ENCODE assay signal across 17 cellular contexts in the genomic region with DNA sequence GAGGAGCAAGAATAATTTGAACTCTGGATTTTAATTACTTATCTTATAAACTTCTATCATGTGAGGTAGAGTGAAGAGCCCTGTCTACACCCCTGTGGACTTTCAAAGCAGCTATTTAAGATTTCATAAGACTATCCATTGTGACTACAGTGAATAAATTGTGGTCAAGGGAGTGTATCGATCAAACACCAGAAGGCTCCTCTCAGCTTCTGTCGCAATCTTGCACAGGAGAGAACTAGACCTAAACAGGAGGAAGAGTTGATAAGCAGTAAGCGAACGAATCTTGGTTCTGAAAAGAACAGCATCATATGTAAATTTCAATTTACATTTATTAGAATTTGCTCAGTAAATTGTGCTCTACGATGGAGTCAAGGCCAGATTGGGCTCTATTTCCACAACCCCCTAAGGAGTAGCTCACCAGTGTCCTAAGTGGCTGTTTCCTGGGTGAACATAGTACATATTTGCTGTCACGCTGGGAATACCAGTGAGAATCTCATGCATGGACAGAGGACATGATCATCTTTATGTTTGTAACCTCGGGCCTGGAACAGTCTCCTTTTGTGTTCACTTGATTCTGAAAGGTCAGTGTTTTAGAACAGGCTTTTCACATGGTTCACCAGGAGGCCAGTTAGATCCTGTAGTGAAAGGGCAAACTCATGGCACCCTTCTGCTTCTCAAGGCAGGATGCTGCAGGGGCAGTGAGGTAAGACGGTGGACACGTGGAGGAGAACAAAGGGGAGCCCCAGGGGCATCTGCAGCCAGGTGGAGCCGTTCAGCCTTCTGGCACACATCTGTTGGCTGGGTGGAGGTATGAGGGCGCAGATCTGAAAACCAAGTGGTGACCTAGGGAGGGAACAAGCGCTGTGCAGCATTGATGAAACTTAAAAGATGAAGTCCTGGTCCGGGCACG. TPM values are rescaled to one million over a fixed set of nuclear protein-coding genes. Genes with fewer than 3 reads are reported as not detected.
DNase-seq lines count a peak whose midpoint lies in the region; ATAC-seq, FAIRE-seq and TF ChIP-seq lines count a peak whose summit lies in the region.
"Had no signal": no experiment of that assay in that cellular context is flagged by ENCODE, and none has a peak within 500 bp of the region (broad histone marks: within the 10 kb centered on the region; RNA-seq: fewer than 3 reads in every experiment).

No MANE protein-coding gene starts in this region.

- H3K23me2 ChIP-seq in H1 (ENCODE audit: low read depth, low read length) = no peaks in the 10 kb centered on the region

- no peak for TF ChIP-seq CTCF in left ventricle myocardium inferior (IDR thresholded peaks at IDR 0.05; ENCODE audit: borderline replicate concordance)
- no peak for TF ChIP-seq CTCF in heart left ventricle (IDR thresholded peaks at IDR 0.05)
- TF ChIP-seq CTCF in H1 (IDR thresholded peaks at IDR 0.05; ENCODE audit: control extremely low read depth in 1 of 3, insufficient read depth in 1 of 3, low read depth in 1 of 3, low read length in 3 of 3) = peak in 2 of 3 experiments; percentile 0 to 26; a peak in 1 of 4 replicates
- TF ChIP-seq CTCF in foreskin keratinocyte (conservative IDR thresholded peaks at IDR 0.05) = no peak

- 76 to 85% (median 83%) methylated on average over 14 of the region's 14 CpGs for WGBS in heart left ventricle, 4 donors
- WGBS in H1 (ENCODE audit: extremely low coverage in 1 of 2, insufficient coverage in 1 of 2, insufficient read length in 1 of 2, insufficient replicate concordance in 2 of 2, low coverage in 1 of 2, low lambda C conversion rate in 2 of 2, missing lambda C conversion rate in 1 of 2), 2 experiments = 86% methylated on average over 14 of the region's 14 CpGs; no CpG with 5 or more reads in 1 of the 2 experiments

- no peak overlapping the region for H2BK15ac ChIP-seq in H1 (ENCODE audit: low read length)

- POLR2A ChIA-PET in H1 (lab: Charles Lee; ENCODE audit: partially characterized antibody) = no interaction called here

- H3K36me3 ChIP-seq in left ventricle myocardium inferior (no peaks in the 10 kb centered on the region), heart left ventricle (no peaks in the 10 kb centered on the region), H1 (ENCODE audit: control insufficient read depth in 2 of 4, insufficient read depth in 4 of 4, low read length in 3 of 4) (no peaks in the 10 kb centered on the region)
- H3K36me3 ChIP-seq: cardiac muscle cell, lower lobe of right lung, MG63, neutrophil, sigmoid colon had no signal

- no peak overlapping the region for H4K5ac ChIP-seq in H1 (ENCODE audit: insufficient read length, low read depth, low read length)

- ATAC-seq in heart left ventricle (no peak), HG02623 (IDR thresholded peaks at IDR 0.05; ENCODE audit: unreplicated experiment) (no peak), foreskin keratinocyte (no peak)

- peak overlapping the region; percentile 44 for H3K27ac ChIP-seq in left ventricle myocardium inferior (replicated peaks)
- no peak overlapping the region for H3K27ac ChIP-seq in heart left ventricle
- H3K27ac ChIP-seq in H1 (ENCODE audit: low read depth, low read length) = no peak overlapping the region
- no peak overlapping the region for H3K27ac ChIP-seq in foreskin keratinocyte
- H3K27ac ChIP-seq: cardiac muscle cell, hepatocyte, HL-60, lower lobe of right lung, neutrophil, sigmoid colon had no signal

- H4K20me1 ChIP-seq in H1 (replicated peaks in 1 of 2; ENCODE audit: control insufficient read depth in 1 of 2, insufficient read depth in 2 of 2, low read length in 2 of 2) = no peaks in the 10 kb centered on the region

- CTCF ChIA-PET in H1 (lab: Charles Lee; ENCODE audit: partially characterized antibody) = interaction anchor here (0.9 to 1.4 kb wide), 5 partner anchors 10 to 53 kb away, joined by 3 read pairs; no protein-coding TSS in a partner anchor

- no peak overlapping the region for H4K91ac ChIP-seq in H1 (replicated peaks; ENCODE audit: insufficient read length, low read length)

- H3K4me2 ChIP-seq in H1 (ENCODE audit: insufficient read depth in 1 of 2, low read depth in 2 of 2, low read length in 2 of 2) = no peak overlapping the region
- H3K4me2 ChIP-seq: hepatocyte had no signal

- no peak overlapping the region for H3K9ac ChIP-seq in H1 (replicated peaks in 1 of 4; ENCODE audit: extremely low read depth in 1 of 4, low read depth in 3 of 4, low read length in 3 of 4)

- DNase-seq in left ventricle myocardium inferior (no peak), heart left ventricle (no peak), NCI-H69 (lab: John Stamatoyannopoulos, UW) (peak; percentile 63), H1 (ENCODE audit: low read depth in 1 of 2, low spot score in 2 of 2) (no peak), renal cortical epithelial cell (ENCODE audit: low read depth) (peak; percentile 57), NCI-H187 (lab: John Stamatoyannopoulos, UW) (no peak), foreskin keratinocyte (no peak)
- DNase-seq: DMS79 treated with DMSO at 0.1 percent for 48 hours; MG63; sigmoid colon; stimulated activated naive CD4-positive, alpha-beta T cell treated with Interleukin-2 at 50 U/mL for 16 hours had no signal

- H3K9me3 ChIP-seq in left ventricle myocardium inferior (replicated peaks) = no peaks in the 10 kb centered on the region
- H3K9me3 ChIP-seq in heart left ventricle = no peaks in the 10 kb centered on the region
- H3K9me3 ChIP-seq in H1 (ENCODE audit: insufficient read depth in 2 of 2, low read depth in 1 of 2, low read length in 1 of 2) = no peaks in the 10 kb centered on the region
- H3K9me3 ChIP-seq: lower lobe of right lung, MG63, neutrophil, sigmoid colon had no signal

- H2AK5ac ChIP-seq in H1 (ENCODE audit: low read depth, low read length) = no peak overlapping the region

- H3K14ac ChIP-seq in H1 (ENCODE audit: insufficient read length) = no peak overlapping the region

- H3K4me1 ChIP-seq in left ventricle myocardium inferior (peaks cover 68% of the 10 kb centered on the region), heart left ventricle (peaks cover 0 to 49% (median 14%) of the 10 kb centered on the region in 12 donors), H1 (replicated peaks in 1 of 4; ENCODE audit: control insufficient read depth in 3 of 4, insufficient read depth in 4 of 4, low read length in 3 of 4) (peaks cover 0 to 3% (median 0%) of the 10 kb centered on the region in 4 experiments; a peak in 1 of 7 replicates), foreskin keratinocyte (peaks cover 4% of the 10 kb centered on the region)
- H3K4me1 ChIP-seq: lower lobe of right lung, sigmoid colon had no signal

- no peak overlapping the region for H2BK12ac ChIP-seq in H1 (ENCODE audit: low read depth, low read length)

- H2AFZ ChIP-seq in H1 (ENCODE audit: low read length) = 0 out of 2 replicates have a peak overlapping the region, but pooled peaks have one; percentile 0
- H2AFZ ChIP-seq: hepatocyte had no signal

- H2BK5ac ChIP-seq in H1 (ENCODE audit: low read depth, low read length) = no peak overlapping the region

- no peaks in the 10 kb centered on the region for H3K79me2 ChIP-seq in H1 (ENCODE audit: control insufficient read depth in 1 of 2, insufficient read depth in 2 of 2, low read length in 2 of 2)

- no peak for TF ChIP-seq EP300 in H1 (IDR thresholded peaks at IDR 0.05; ENCODE audit: borderline replicate concordance in 1 of 2, low read depth in 2 of 2, low read length in 2 of 2)

- no peak overlapping the region for H3K56ac ChIP-seq in H1 (replicated peaks; ENCODE audit: insufficient read length, low read depth, low read length)

- no peak for FAIRE-seq in H1 (lab: Jason Lieb, UNC)

- no peak overlapping the region for H3K18ac ChIP-seq in H1 (ENCODE audit: extremely low read depth, low read length)

- H2BK20ac ChIP-seq in H1 (ENCODE audit: low read length) = no peak overlapping the region

- TF ChIP-seq POLR2A in heart left ventricle (IDR thresholded peaks at IDR 0.05) (no peak), H1 (IDR thresholded peaks at IDR 0.05; ENCODE audit: control extremely low read depth in 1 of 2, low read depth in 2 of 2, low read length in 2 of 2) (no peak)

- intact Hi-C loops in left ventricle myocardium inferior (cut with micrococcal nuclease) (no loop called here), heart left ventricle (cut with DNase I) (no loop called here)

- no peak overlapping the region for H3K4ac ChIP-seq in H1 (replicated peaks; ENCODE audit: insufficient read length, low read depth, low read length)

- no peak overlapping the region for H3K23ac ChIP-seq in H1 (ENCODE audit: insufficient read length)

- H3K4me3 ChIP-seq in left ventricle myocardium inferior (no peak overlapping the region), heart left ventricle (no peak overlapping the region), H1 (ENCODE audit: extremely low read depth in 1 of 4, insufficient read depth in 2 of 4, low read depth in 3 of 4, low read length in 4 of 4) (no peak overlapping the region)
- H3K4me3 ChIP-seq: cardiac muscle cell, hepatocyte, lower lobe of right lung, MG63, sigmoid colon had no signal

- no peaks in the 10 kb centered on the region for H3K27me3 ChIP-seq in left ventricle myocardium inferior (ENCODE audit: low read depth)
- no peaks in the 10 kb centered on the region for H3K27me3 ChIP-seq in heart left ventricle
- H3K27me3 ChIP-seq in H1 (replicated peaks in 1 of 4; ENCODE audit: control insufficient read depth in 3 of 4, extremely low read depth in 1 of 4, insufficient read depth in 3 of 4, low read length in 3 of 4) = no peaks in the 10 kb centered on the region
- H3K27me3 ChIP-seq in foreskin keratinocyte = no peaks in the 10 kb centered on the region
- H3K27me3 ChIP-seq: cardiac muscle cell, hepatocyte, MG63, sigmoid colon had no signal

- no peaks in the 10 kb centered on the region for H3K79me1 ChIP-seq in H1 (ENCODE audit: low read depth, low read length)

- TF ChIP-seq RAD21 in H1 (IDR thresholded peaks at IDR 0.05 in 1 of 2, conservative IDR thresholded peaks at IDR 0.05 in 1 of 2; ENCODE audit: low read depth in 2 of 2, low read length in 2 of 2) = peak; percentile 13 to 17; a peak in 1 of 4 replicates

- H4K8ac ChIP-seq in H1 (ENCODE audit: extremely low read depth, insufficient read depth, low read length) = no peak overlapping the region

- no peak overlapping the region for H2BK120ac ChIP-seq in H1 (replicated peaks; ENCODE audit: low read depth, low read length)

RNA-seq across cellular contexts. Expression of a gene that starts 33.3 kb away (rescaled TPM):
- total RNA-seq in left ventricle myocardium inferior (51.0 TPM), heart left ventricle (10 to 100 TPM; 29.5 to 81.4 (median 43.3) TPM), renal cortical epithelial cell (22.1 and 25.5 TPM in 2 replicates), foreskin keratinocyte (14.6 and 18.9 TPM in 2 replicates)
- polyA plus RNA-seq in heart left ventricle (100 to 1,000 TPM in 1 of 2 donors, 10 to 100 TPM in 1; 28.2 to 144 TPM), H1 (2011; rRNA removed) (1.9 TPM in 2 replicates), foreskin keratinocyte (11.2 and 15.8 TPM in 2 replicates)
- 0.65 and 1.8 TPM in 2 replicates for total RNA-seq in H1 (2021; fragmentation: NEBNext Ultra II Directional; extraction: Animal tissue kit (Norgen Biotek cat#: 25700))
- 1.5 TPM for polyA plus RNA-seq in H1 (2011; cell fraction: cytosol; rRNA removed)
- polyA plus RNA-seq in H1 (2011; cell fraction: nucleus; rRNA removed) = 2.5 TPM
- 0.81 to 3.5 TPM (median 1.9 TPM) in 4 replicates for polyA plus RNA-seq in H1 (2012, experiment 1 of 2)
- 0.34 TPM for polyA plus RNA-seq in H1 (2012, experiment 2 of 2)
- 1.0 TPM for polyA plus RNA-seq in H1 (2013, experiment 1 of 2)
- 0.90 TPM for polyA plus RNA-seq in H1 (2013, experiment 2 of 2)
- 2.2 and 2.3 TPM in 2 replicates for polyA minus RNA-seq in H1 (2011; rRNA and poly(A)+ RNA removed)
- 4.0 TPM for polyA minus RNA-seq in H1 (2011; cell fraction: cytosol; rRNA and poly(A)+ RNA removed)
- 2.3 TPM for polyA minus RNA-seq in H1 (2011; cell fraction: nucleus; rRNA and poly(A)+ RNA removed)

Comparison
In these comparisons a context has a peak if more than half of its experiments do, and no peak if none do; other contexts are left out.
1. DNase-seq: peak in NCI-H69 (single experiment) and renal cortical epithelial cell (single experiment); none in left ventricle myocardium inferior (single experiment), heart left ventricle (0 of 5), H1 (0 of 2), NCI-H187 (0 of 2) and foreskin keratinocyte (0 of 2).
2. CTCF ChIP-seq: peak in H1 (2 of 3); none in left ventricle myocardium inferior (single experiment), heart left ventricle (0 of 12) and foreskin keratinocyte (single experiment).